Comparison of ENCODE assay signal across 24 cellular contexts in genomic region chr12:120795441-120796178, GRCh38.
DNase-seq lines count a peak whose midpoint lies in the region; ATAC-seq, FAIRE-seq and TF ChIP-seq lines count a peak whose summit lies in the region.
"Had no signal": no experiment of that assay in that cellular context is flagged by ENCODE, and none has a peak within 500 bp of the region (broad histone marks: within the 10 kb centered on the region; RNA-seq: fewer than 3 reads in every experiment).

No MANE protein-coding gene starts in this region.

- H3K9ac ChIP-seq in SK-N-SH = no peak overlapping the region
- H3K9ac ChIP-seq in K562 (ENCODE audit: insufficient read depth in 1 of 2, low read depth in 2 of 2, low read length in 2 of 2) = no peak overlapping the region

- H3K4me3 ChIP-seq in SK-N-SH (ENCODE audit: low read depth in 2 of 2, low read length in 1 of 2) = no peak overlapping the region
- H3K4me3 ChIP-seq in K562 = no peak overlapping the region
- H3K4me3 ChIP-seq: PC-9, SJCRH30 had no signal

- H3K4me3 Mint-ChIP-seq in HFFc6 = no peak overlapping the region
- H3K4me3 Mint-ChIP-seq in type B pancreatic cell = no peak overlapping the region
- H3K4me3 Mint-ChIP-seq in natural killer cell treated with Interleukin-12 subunit alpha and Interleukin-12 subunit beta and Interleukin-15 and Interleukin-18, amount 100 ng/mL, for 72 hours = no peak overlapping the region
- H3K4me3 Mint-ChIP-seq: CD14-positive monocyte had no signal

- H3K9me3 Mint-ChIP-seq in HFFc6 (peaks cover 30% of the 10 kb centered on the region), type B pancreatic cell (peaks cover 6% of the 10 kb centered on the region)
- H3K9me3 Mint-ChIP-seq in natural killer cell treated with Interleukin-12 subunit alpha and Interleukin-12 subunit beta and Interleukin-15 and Interleukin-18, amount 100 ng/mL, for 72 hours = peaks cover 5% of the 10 kb centered on the region

- H3K4me1 Mint-ChIP-seq in HFFc6 (ENCODE audit: low read depth) = peaks cover 26% of the 10 kb centered on the region
- peaks cover 13% of the 10 kb centered on the region for H3K4me1 Mint-ChIP-seq in type B pancreatic cell (ENCODE audit: unreplicated experiment)
- H3K4me1 Mint-ChIP-seq in natural killer cell treated with Interleukin-12 subunit alpha and Interleukin-12 subunit beta and Interleukin-15 and Interleukin-18, amount 100 ng/mL, for 72 hours (ENCODE audit: low read depth in 2 of 2) = peaks cover 22 to 33% of the 10 kb centered on the region in 2 donors

- DNase-seq in SK-N-SH (no peak), HFFc6 (no peak), K562 (ENCODE audit: extremely low read depth in 1 of 4, low spot score in 3 of 4) (no peak), type B pancreatic cell (ENCODE audit: extremely low spot score, unreplicated experiment) (no peak), NCI-H526 (lab: John Stamatoyannopoulos, UW) (no peak), HTR-8/SVneo (ENCODE audit: insufficient read length, low spot score) (no peak)
- no peak for DNase-seq in natural killer cell treated with Interleukin-12 subunit alpha and Interleukin-12 subunit beta and Interleukin-15 and Interleukin-18, amount 100 ng/mL, for 72 hours (ENCODE audit: low spot score)
- DNase-seq: ACHN, BE2C, Calu3, DMS79 treated with DMSO at 0.1 percent for 48 hours, GF-D8, Karpas-422, MV-4-11, NCI-H2029, NCI-H446, NCI-H524 treated with DMSO at 0.1 percent for 48 hours, PC-9, SJCRH30 had no signal

- H3K27me3 ChIP-seq in SK-N-SH (ENCODE audit: insufficient read depth) (no peaks in the 10 kb centered on the region), K562 (ENCODE audit: control insufficient read depth in 2 of 2, insufficient read depth in 2 of 2, low read length in 2 of 2) (no peaks in the 10 kb centered on the region)
- H3K27me3 ChIP-seq: BE2C, SJCRH30 had no signal

- TF ChIP-seq CTCF in SK-N-SH (IDR thresholded peaks at IDR 0.05) (no peak), HFFc6 (IDR thresholded peaks at IDR 0.05) (peak; percentile 24; the same call in 1 of the 2 replicates), K562 (IDR thresholded peaks at IDR 0.05 in 2 of 3, conservative IDR thresholded peaks at IDR 0.05 in 1 of 3; ENCODE audit: insufficient read depth in 2 of 3, low read depth in 1 of 3, low read length in 3 of 3) (no peak), type B pancreatic cell (conservative IDR thresholded peaks at IDR 0.05) (peak; percentile 57)

- no peak overlapping the region for H3K27ac ChIP-seq in SK-N-SH (ENCODE audit: low read depth in 2 of 2, low read length in 1 of 2)
- H3K27ac ChIP-seq in K562 (ENCODE audit: extremely low read depth, low read depth, low read length) = no peak overlapping the region
- H3K27ac ChIP-seq: 22Rv1, PC-9, SJCRH30 had no signal

- H4K20me1 ChIP-seq in SK-N-SH (ENCODE audit: insufficient read depth) (no peaks in the 10 kb centered on the region), K562 (replicated peaks; ENCODE audit: control insufficient read depth, insufficient read depth, low read length) (no peaks in the 10 kb centered on the region)

- no peaks in the 10 kb centered on the region for H3F3A ChIP-seq in SK-N-SH (replicated peaks; ENCODE audit: insufficient read depth)

- CTCF ChIA-PET in SK-N-SH (lab: Yijun Ruan, JAX) (interaction anchor here (1.4 kb wide), 1 partner anchor 9 kb away, joined by 3 read pairs; no protein-coding TSS in a partner anchor), K562 (lab: Yijun Ruan, JAX; ENCODE audit: low intra/inter-chr PET ratio) (no interaction called here)

- BruUV-seq in K562 (replicated peaks; lab: Mats Ljungman, UMichigan) = no TSS peak

- no peaks in the 10 kb centered on the region for H3K9me2 ChIP-seq in SK-N-SH

- ATAC-seq in SK-N-SH treated with all-trans-retinoic acid at 6 μM for 48 hours = no peak
- ATAC-seq in K562 = no peak
- ATAC-seq in natural killer cell treated with Interleukin-12 subunit alpha and Interleukin-12 subunit beta and Interleukin-15 and Interleukin-18, amount 100 ng/mL, for 72 hours = no peak
- ATAC-seq: Right ventricle myocardium inferior had no signal

- H3K4me2 ChIP-seq in SK-N-SH = no peak overlapping the region
- no peak overlapping the region for H3K4me2 ChIP-seq in K562 (ENCODE audit: insufficient read depth, low read length)
- H3K4me2 ChIP-seq: PC-9 had no signal

- no peak for TF ChIP-seq EP300 in SK-N-SH (IDR thresholded peaks at IDR 0.05; ENCODE audit: borderline replicate concordance in 1 of 2, low read depth in 1 of 2, low read length in 1 of 2)
- TF ChIP-seq EP300 in K562 (IDR thresholded peaks at IDR 0.05; ENCODE audit: low read length) = no peak

- H3K36me3 ChIP-seq in SK-N-SH (replicated peaks in 1 of 2; ENCODE audit: control insufficient read depth in 1 of 2, insufficient read depth in 2 of 2, low read length in 1 of 2) = peaks cover 0 to 17% of the 10 kb centered on the region in 2 experiments
- no peaks in the 10 kb centered on the region for H3K36me3 ChIP-seq in K562 (ENCODE audit: control insufficient read depth, insufficient read depth, low read length)
- H3K36me3 ChIP-seq: BE2C had no signal

- H3K9me3 ChIP-seq in SK-N-SH = peaks cover 17% of the 10 kb centered on the region; the same call in 1 of the 2 replicates
- H3K9me3 ChIP-seq in K562 (replicated peaks; ENCODE audit: control insufficient read depth, insufficient read depth, low read depth, low read length) = peaks cover 2% of the 10 kb centered on the region

- TF ChIP-seq POLR2A in K562 (conservative IDR thresholded peaks at IDR 0.05) = no peak

- WGBS in SK-N-SH (ENCODE audit: low lambda C conversion rate) = 93% methylated on average over 4 of the region's 4 CpGs
- 80% methylated on average over 4 of the region's 4 CpGs for WGBS in K562 (ENCODE audit: insufficient coverage, low coverage, missing lambda C conversion rate)

- H3K4me1 ChIP-seq in SK-N-SH (ENCODE audit: control insufficient read depth in 1 of 2, insufficient read depth in 2 of 2, low read depth in 1 of 2, low read length in 1 of 2) = peaks cover 0 to 9% of the 10 kb centered on the region in 2 experiments; a peak in 3 of 4 replicates
- peaks cover 0 to 7% of the 10 kb centered on the region in 2 experiments; a peak in 1 of 5 replicates for H3K4me1 ChIP-seq in K562 (replicated peaks in 1 of 2; ENCODE audit: control insufficient read depth in 2 of 2, insufficient read depth in 2 of 2, low read length in 2 of 2)
- H3K4me1 ChIP-seq: BE2C, SJCRH30 had no signal

- peaks cover 13% of the 10 kb centered on the region; the same call in 1 of the 2 replicates for H3K79me2 ChIP-seq in SK-N-SH (ENCODE audit: insufficient read depth)
- no peaks in the 10 kb centered on the region for H3K79me2 ChIP-seq in K562 (ENCODE audit: control insufficient read depth, insufficient read depth, low read length)

- H3K9me1 ChIP-seq in K562 (ENCODE audit: control insufficient read depth, insufficient read depth, low read length) = no peaks in the 10 kb centered on the region

- H3K27ac Mint-ChIP-seq in HFFc6 = no peak overlapping the region
- no peak overlapping the region for H3K27ac Mint-ChIP-seq in type B pancreatic cell
- H3K27ac Mint-ChIP-seq in natural killer cell treated with Interleukin-12 subunit alpha and Interleukin-12 subunit beta and Interleukin-15 and Interleukin-18, amount 100 ng/mL, for 72 hours = no peak overlapping the region
- H3K27ac Mint-ChIP-seq: CD14-positive monocyte had no signal

- in situ Hi-C loops in K562 (cut with MboI) = no loop called here

- H3K27me3 Mint-ChIP-seq in HFFc6 (ENCODE audit: insufficient read depth) = no peaks in the 10 kb centered on the region
- H3K27me3 Mint-ChIP-seq in type B pancreatic cell = no peaks in the 10 kb centered on the region
- H3K27me3 Mint-ChIP-seq in natural killer cell treated with Interleukin-12 subunit alpha and Interleukin-12 subunit beta and Interleukin-15 and Interleukin-18, amount 100 ng/mL, for 72 hours = no peaks in the 10 kb centered on the region

- POLR2A ChIA-PET in SK-N-SH (lab: Yijun Ruan, JAX) = no interaction called here
- POLR2A ChIA-PET in K562 (lab: Yijun Ruan, JAX) = interaction anchor here (0.7 kb wide), 1 partner anchor 31 kb away, joined by 3 read pairs; no protein-coding TSS in a partner anchor

- TF ChIP-seq RAD21 in SK-N-SH (IDR thresholded peaks at IDR 0.05; ENCODE audit: low read length) = no peak
- TF ChIP-seq RAD21 in K562 (CRISPR knock-in tag; conservative IDR thresholded peaks at IDR 0.05 in 1 of 2, IDR thresholded peaks at IDR 0.05 in 1 of 2) = no peak

- no peak for FAIRE-seq in K562 (lab: Jason Lieb, UNC)
- FAIRE-seq in HTR-8/SVneo (lab: Jason Lieb, UNC) = no peak
- FAIRE-seq: GM12892 had no signal

- H3K36me3 Mint-ChIP-seq in HFFc6 (ENCODE audit: low read depth) (peaks cover 47% of the 10 kb centered on the region), type B pancreatic cell (peaks cover 40% of the 10 kb centered on the region)
- H3K36me3 Mint-ChIP-seq in natural killer cell treated with Interleukin-12 subunit alpha and Interleukin-12 subunit beta and Interleukin-15 and Interleukin-18, amount 100 ng/mL, for 72 hours = peaks cover 33% of the 10 kb centered on the region

- intact Hi-C loops in K562 (cut with micrococcal nuclease) = no loop called here

- H2AFZ ChIP-seq in SK-N-SH (ENCODE audit: low read depth) (no peak overlapping the region), K562 (ENCODE audit: low read depth, low read length) (no peak overlapping the region)
- H2AFZ ChIP-seq: PC-9 had no signal

TF ChIP-seq in SK-N-SH treated with all-trans-retinoic acid at 6 μM for 48 hours, 23 proteins besides CTCF, POLR2A, EP300 and RAD21:
- TF ChIP-seq OSR1 (CRISPR knock-in tag; IDR thresholded peaks at IDR 0.05) = no peak
- TF ChIP-seq ZFP30 (CRISPR knock-in tag; IDR thresholded peaks at IDR 0.05) = peak; percentile 98

TF ChIP-seq in SK-N-SH, 30 proteins besides CTCF, POLR2A, EP300 and RAD21 (continues in another document):
- TF ChIP-seq CHD2 (IDR thresholded peaks at IDR 0.05; ENCODE audit: low read length, partially characterized antibody) (no peak), GABPA (IDR thresholded peaks at IDR 0.05; ENCODE audit: low read depth) (no peak)

TF ChIP-seq in K562, 482 proteins besides CTCF, POLR2A, EP300 and RAD21 (continues in another document):
- TF ChIP-seq RBM25 (IDR thresholded peaks at IDR 0.05; ENCODE audit: low read depth, low read length, severe bottlenecking) (peak; percentile 66), POLR2AphosphoS2 (IDR thresholded peaks at IDR 0.05; ENCODE audit: low read length) (no peak), KDM1A (IDR thresholded peaks at IDR 0.05) (0 out of 4 replicates have a peak, but pooled peaks of 1 of the 2 experiments have one; percentile 38), ZNF280A (IDR thresholded peaks at IDR 0.05; ENCODE audit: low read depth, partially characterized antibody) (peak; percentile 52)

Comparison
In these comparisons a context has a peak if more than half of its experiments do, and no peak if none do; other contexts are left out.
1. CTCF ChIP-seq: peak in HFFc6 (single experiment) and type B pancreatic cell (single experiment); none in SK-N-SH (single experiment) and K562 (0 of 3).